ENCODE assay signal across 25 cellular contexts in the genomic region with DNA sequence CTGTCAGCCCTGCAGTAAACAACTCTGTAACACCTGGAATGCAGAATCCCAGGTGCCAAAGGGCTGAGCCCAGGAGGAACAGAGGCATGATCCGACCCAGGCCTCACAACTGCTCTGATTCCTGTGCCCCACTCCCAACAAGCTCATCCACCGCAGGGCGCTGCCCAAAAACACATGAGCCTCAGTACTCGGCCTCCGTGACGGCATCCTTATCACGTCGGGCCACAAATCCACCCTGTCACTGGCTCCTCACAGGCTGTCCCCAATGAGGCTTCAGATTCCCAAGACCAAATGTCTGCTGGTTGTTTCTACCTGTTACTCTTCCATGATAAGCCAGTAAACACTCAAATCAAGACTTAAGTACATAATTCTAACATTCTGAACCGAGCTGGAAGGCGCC. TPM values are rescaled to one million over a fixed set of nuclear protein-coding genes. Genes with fewer than 3 reads are reported as not detected.
"Had no signal": no experiment of that assay in that cellular context is flagged by ENCODE, and none has a peak within 500 bp of the region (broad histone marks: within the 10 kb centered on the region; RNA-seq: fewer than 3 reads in every experiment).

No MANE protein-coding gene starts in this region.

- H3K27ac Mint-ChIP-seq: activated naive CD8-positive, alpha-beta T cell treated with anti-CD3 and anti-CD28 coated beads, Interleukin-2, amount 50 U/mL, for 24 hours; mesothelial cell of epicardium; nephron progenitor cell had no signal

- H3K27me3 Mint-ChIP-seq: activated CD4-positive, alpha-beta memory T cell treated with anti-CD3 and anti-CD28 coated beads for 36 hours; activated naive CD4-positive, alpha-beta T cell treated with anti-CD3 and anti-CD28 coated beads, Interleukin-2, amount 10 ng/mL, durations not matched to agents 7 days and 5 days; activated naive CD8-positive, alpha-beta T cell treated with anti-CD3 and anti-CD28 coated beads, Interleukin-2, amount 50 U/mL, for 24 hours; progenitor cell of endocrine pancreas; type B pancreatic cell had no signal

- ATAC-seq: activated naive CD8-positive, alpha-beta T cell treated with anti-CD3 and anti-CD28 coated beads, Interleukin-2, amount 50 U/mL, for 24 hours; foreskin keratinocyte had no signal

- H3K4me3 Mint-ChIP-seq: activated CD4-positive, alpha-beta memory T cell treated with anti-CD3 and anti-CD28 coated beads for 36 hours; activated naive CD4-positive, alpha-beta T cell treated with anti-CD3 and anti-CD28 coated beads, Interleukin-2, amount 10 ng/mL, durations not matched to agents 7 days and 5 days; activated naive CD8-positive, alpha-beta T cell treated with anti-CD3 and anti-CD28 coated beads, Interleukin-2, amount 50 U/mL, for 24 hours; endodermal cell; mesothelial cell of epicardium; nephron progenitor cell; type B pancreatic cell had no signal

- H3K27me3 ChIP-seq: dorsolateral prefrontal cortex, foreskin keratinocyte, right atrium auricular region, testis had no signal

- H3K9me3 ChIP-seq: right atrium auricular region, testis had no signal

- H3K36me3 ChIP-seq: right atrium auricular region had no signal

- DNase-seq: activated CD4-positive, alpha-beta memory T cell treated with anti-CD3 and anti-CD28 coated beads for 36 hours; activated effector memory CD4-positive, alpha-beta T cell treated with Interleukin-2 at 50 U/mL for 16 hours; activated naive CD4-positive, alpha-beta T cell treated with anti-CD3 and anti-CD28 coated beads, Interleukin-2, amount 10 ng/mL, durations not matched to agents 7 days and 5 days; activated naive CD8-positive, alpha-beta T cell treated with anti-CD3 and anti-CD28 coated beads, Interleukin-2, amount 50 U/mL, for 24 hours; activated T-cell treated with anti-CD3 and anti-CD28 coated beads for 4 hours; dorsolateral prefrontal cortex; endodermal cell; foreskin keratinocyte; nephron progenitor cell; stimulated activated CD4-positive, alpha-beta T cell treated with anti-CD3 and anti-CD28 coated beads, Interleukin-15, amount 100 ng/mL, for 24 hours; stimulated activated CD4-positive, alpha-beta T cell treated with anti-CD3 and anti-CD28 coated beads, Interleukin-2, amount 100 ng/mL, for 48 hours; T-helper 9 cell; testis had no signal

- H3K27ac ChIP-seq: epithelial cell of prostate, foreskin keratinocyte, right atrium auricular region, skin epidermis, testis had no signal

- H3K4me3 ChIP-seq: dorsolateral prefrontal cortex, right atrium auricular region, skin epidermis, testis had no signal

- H3K9me3 Mint-ChIP-seq: activated CD4-positive, alpha-beta memory T cell treated with anti-CD3 and anti-CD28 coated beads for 36 hours; activated naive CD4-positive, alpha-beta T cell treated with anti-CD3 and anti-CD28 coated beads, Interleukin-2, amount 10 ng/mL, durations not matched to agents 7 days and 5 days; activated naive CD8-positive, alpha-beta T cell treated with anti-CD3 and anti-CD28 coated beads, Interleukin-2, amount 50 U/mL, for 24 hours; brain; endodermal cell; mesothelial cell of epicardium; nephron progenitor cell; type B pancreatic cell had no signal

- H3K4me1 Mint-ChIP-seq: endodermal cell, mesothelial cell of epicardium had no signal

- H3K4me1 ChIP-seq: right atrium auricular region, testis had no signal

RNA-seq across cellular contexts. Expression of a gene that starts 25.4 kb away (rescaled TPM):
- total RNA-seq: activated CD4-positive, alpha-beta memory T cell treated with anti-CD3 and anti-CD28 coated beads for 36 hours; endodermal cell; fibroblast of lung; foreskin keratinocyte; left lobe of liver; lung microvascular endothelial cell; mesothelial cell of epicardium; omental fat pad; progenitor cell of endocrine pancreas had no signal
- polyA plus RNA-seq: fibroblast of lung, foreskin keratinocyte, keratinocyte had no signal
